ENCODE assay signal across 1 cellular context in the genomic region with DNA sequence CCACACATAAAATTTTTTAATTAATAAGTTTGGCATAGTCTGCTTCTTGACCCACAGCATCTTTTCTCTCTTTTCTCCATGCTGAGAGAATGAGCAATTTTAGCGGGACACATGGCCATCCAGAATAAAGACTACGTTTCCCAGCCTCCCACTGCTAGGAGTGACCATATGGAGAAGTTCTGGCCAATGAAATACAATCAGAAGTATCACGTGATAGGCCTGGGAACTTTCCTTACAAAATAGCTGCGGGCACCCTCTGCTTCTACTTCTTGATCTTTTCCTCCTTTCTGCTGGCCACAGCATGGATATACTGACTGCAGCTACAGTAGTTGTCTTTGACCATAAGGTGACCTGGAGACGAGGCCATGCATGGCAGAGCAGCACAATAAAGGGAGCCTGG.
TF ChIP-seq lines count a peak whose summit lies in the region.

No MANE protein-coding gene starts in this region.

TF ChIP-seq in HCT116, 20 proteins besides CTCF, POLR2A, EP300 and RAD21 (continued from another document):
- TF ChIP-seq ZBTB33 (IDR thresholded peaks at IDR 0.05; ENCODE audit: extremely low read depth, insufficient replicate concordance, low read length) (no peak), FOSL1 (IDR thresholded peaks at IDR 0.05; ENCODE audit: low read depth) (no peak), ZNF274 (IDR thresholded peaks at IDR 0.05; ENCODE audit: low read depth, low read length) (no peak), ELF1 (IDR thresholded peaks at IDR 0.05; ENCODE audit: borderline replicate concordance, low read depth) (no peak), CEBPB (IDR thresholded peaks at IDR 0.05; ENCODE audit: low read depth) (no peak), POLR2AphosphoS5 (IDR thresholded peaks at IDR 0.05; ENCODE audit: low read depth, low read length) (no peak), YY1 (IDR thresholded peaks at IDR 0.05; ENCODE audit: extremely low read depth, insufficient replicate concordance, low read depth, low read length) (no peak), MAX (IDR thresholded peaks at IDR 0.05) (no peak), SIN3A (IDR thresholded peaks at IDR 0.05; ENCODE audit: low read depth) (no peak), CBX3 (IDR thresholded peaks at IDR 0.05; ENCODE audit: low read depth) (no peak), SP1 (IDR thresholded peaks at IDR 0.05; ENCODE audit: low read depth) (no peak), JUND (IDR thresholded peaks at IDR 0.05) (no peak), EZH2phosphoT487 (IDR thresholded peaks at IDR 0.05; ENCODE audit: borderline replicate concordance) (no peak), EZH2 (IDR thresholded peaks at IDR 0.05) (no peak), SRF (IDR thresholded peaks at IDR 0.05; ENCODE audit: low read depth) (no peak)
- TF ChIP-seq, protein P1, sequence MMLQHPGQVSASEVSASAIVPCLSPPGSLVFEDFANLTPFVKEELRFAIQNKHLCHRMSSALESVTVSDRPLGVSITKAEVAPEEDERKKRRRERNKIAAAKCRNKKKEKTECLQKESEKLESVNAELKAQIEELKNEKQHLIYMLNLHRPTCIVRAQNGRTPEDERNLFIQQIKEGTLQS (IDR thresholded peaks at IDR 0.05), result no peak
- TF ChIP-seq, protein P2, sequence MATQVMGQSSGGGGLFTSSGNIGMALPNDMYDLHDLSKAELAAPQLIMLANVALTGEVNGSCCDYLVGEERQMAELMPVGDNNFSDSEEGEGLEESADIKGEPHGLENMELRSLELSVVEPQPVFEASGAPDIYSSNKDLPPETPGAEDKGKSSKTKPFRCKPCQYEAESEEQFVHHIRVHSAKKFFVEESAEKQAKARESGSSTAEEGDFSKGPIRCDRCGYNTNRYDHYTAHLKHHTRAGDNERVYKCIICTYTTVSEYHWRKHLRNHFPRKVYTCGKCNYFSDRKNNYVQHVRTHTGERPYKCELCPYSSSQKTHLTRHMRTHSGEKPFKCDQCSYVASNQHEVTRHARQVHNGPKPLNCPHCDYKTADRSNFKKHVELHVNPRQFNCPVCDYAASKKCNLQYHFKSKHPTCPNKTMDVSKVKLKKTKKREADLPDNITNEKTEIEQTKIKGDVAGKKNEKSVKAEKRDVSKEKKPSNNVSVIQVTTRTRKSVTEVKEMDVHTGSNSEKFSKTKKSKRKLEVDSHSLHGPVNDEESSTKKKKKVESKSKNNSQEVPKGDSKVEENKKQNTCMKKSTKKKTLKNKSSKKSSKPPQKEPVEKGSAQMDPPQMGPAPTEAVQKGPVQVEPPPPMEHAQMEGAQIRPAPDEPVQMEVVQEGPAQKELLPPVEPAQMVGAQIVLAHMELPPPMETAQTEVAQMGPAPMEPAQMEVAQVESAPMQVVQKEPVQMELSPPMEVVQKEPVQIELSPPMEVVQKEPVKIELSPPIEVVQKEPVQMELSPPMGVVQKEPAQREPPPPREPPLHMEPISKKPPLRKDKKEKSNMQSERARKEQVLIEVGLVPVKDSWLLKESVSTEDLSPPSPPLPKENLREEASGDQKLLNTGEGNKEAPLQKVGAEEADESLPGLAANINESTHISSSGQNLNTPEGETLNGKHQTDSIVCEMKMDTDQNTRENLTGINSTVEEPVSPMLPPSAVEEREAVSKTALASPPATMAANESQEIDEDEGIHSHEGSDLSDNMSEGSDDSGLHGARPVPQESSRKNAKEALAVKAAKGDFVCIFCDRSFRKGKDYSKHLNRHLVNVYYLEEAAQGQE (IDR thresholded peaks at IDR 0.05; ENCODE audit: low read depth), result no peak
